In genomic region chr6:17207281-17207680, GRCh38 we compare ENCODE assay signal across 14 cellular contexts.
A peak's percentile ranks its signal among the peaks of the same experiment; 100 is the strongest.
DNase-seq lines count a peak whose midpoint lies in the region; ATAC-seq and TF ChIP-seq lines count a peak whose summit lies in the region.
"Had no signal": no experiment of that assay in that cellular context is flagged by ENCODE, and none has a peak within 500 bp of the region (broad histone marks: within the 10 kb centered on the region; RNA-seq: fewer than 3 reads in every experiment).

No MANE protein-coding gene starts in this region.

- H3K27ac ChIP-seq in AG04450 (ENCODE audit: low read depth, low read length), result no peak overlapping the region
- H3K27ac ChIP-seq: A549 had no signal

- H3K27ac Mint-ChIP-seq in nephron, result peak overlapping the region in 2 of 3 experiments; percentile 16 to 54
- H3K27ac Mint-ChIP-seq: CD14-positive monocyte; CD8-positive, alpha-beta T cell; GM23338 had no signal

- H3K36me3 Mint-ChIP-seq in nephron (ENCODE audit: low read depth), result peaks cover 3% of the 10 kb centered on the region
- H3K36me3 Mint-ChIP-seq: CD14-positive monocyte; CD8-positive, alpha-beta T cell had no signal

- H3K27me3 Mint-ChIP-seq in nephron (ENCODE audit: low read depth), result peaks cover 4% of the 10 kb centered on the region

- no peak for TF ChIP-seq CTCF in AG04450 (IDR thresholded peaks at IDR 0.05; ENCODE audit: low read depth, low read length)
- TF ChIP-seq CTCF in nephron (IDR thresholded peaks at IDR 0.05; ENCODE audit: unreplicated experiment in 3 of 3), result no peak

- POLR2A ChIA-PET in AG04450 (lab: Yijun Ruan, JAX), result no interaction called here

- no peaks in the 10 kb centered on the region for H3K27me3 ChIP-seq in AG04450 (ENCODE audit: control insufficient read depth, insufficient read depth, low read length)

- CTCF ChIA-PET in AG04450 (lab: Charles Lee), result interaction anchor here (0.8 kb wide), 1 partner anchor 51 kb away, joined by 3 read pairs; no protein-coding TSS in a partner anchor

- peaks cover 31% of the 10 kb centered on the region for H3K4me1 Mint-ChIP-seq in nephron
- H3K4me1 Mint-ChIP-seq: CD14-positive monocyte had no signal

- no peak overlapping the region for H3K4me3 ChIP-seq in AG04450 (ENCODE audit: low read depth, low read length)
- H3K4me3 ChIP-seq: A549, GM12878, GM23338 had no signal

- ATAC-seq in left ventricle myocardium superior, result no peak
- no peak for ATAC-seq in left colon
- ATAC-seq: A549; CD8-positive, alpha-beta T cell; GM12878; GM23338 had no signal

- no peak overlapping the region for H3K4me3 Mint-ChIP-seq in nephron
- H3K4me3 Mint-ChIP-seq: CD14-positive monocyte; CD8-positive, alpha-beta T cell; GM23338 had no signal

- DNase-seq in AG04450 (ENCODE audit: low read depth, low spot score) (peak; percentile 23), DMS 273 (lab: John Stamatoyannopoulos, UW; ENCODE audit: unreplicated experiment) (peak; percentile 80), NCI-H446 (lab: John Stamatoyannopoulos, UW) (peak; percentile 98 to 99), NOMO-1 treated with dmso at 0.1 percent for 144 hours (lab: John Stamatoyannopoulos, UW; ENCODE audit: unreplicated experiment) (no peak), left ventricle myocardium superior (no peak), left colon (no peak)
- DNase-seq: CD8-positive, alpha-beta T cell; COR-L47; H7 had no signal

- peaks cover 4% of the 10 kb centered on the region; the same call in 1 of the 2 replicates for H3K9me3 ChIP-seq in AG04450 (ENCODE audit: control insufficient read depth, insufficient read depth, low read length)
- H3K9me3 ChIP-seq: A549 had no signal

- H3K9me3 Mint-ChIP-seq in nephron, result peaks cover 28% of the 10 kb centered on the region
- H3K9me3 Mint-ChIP-seq: CD8-positive, alpha-beta T cell had no signal

- intact Hi-C loops in left ventricle myocardium superior (cut with micrococcal nuclease), result no loop called here
- intact Hi-C loops in left colon (cut with DNase I, micrococcal nuclease), result no loop called here

Comparison
In these comparisons a context has a peak if more than half of its experiments do, and no peak if none do; other contexts are left out.
1. DNase-seq: peak in AG04450 (single experiment), DMS 273 (single experiment) and NCI-H446 (2 of 2); none in NOMO-1 treated with dmso at 0.1 percent for 144 hours (single experiment), left ventricle myocardium superior (single experiment) and left colon (0 of 2).